35 cellular contexts compared by ENCODE assay signal in genomic region chr2:138184428-138184827, GRCh38.
"Had no signal": no experiment of that assay in that cellular context is flagged by ENCODE, and none has a peak within 500 bp of the region (broad histone marks: within the 10 kb centered on the region; RNA-seq: fewer than 3 reads in every experiment).

No MANE protein-coding gene starts in this region.

- H3K9me3 ChIP-seq: MG63 had no signal

- H3K27ac ChIP-seq: KMS-11 had no signal

- H3K27me3 ChIP-seq: MG63 had no signal

- H3K4me2 ChIP-seq: KMS-11 had no signal

- DNase-seq: Karpas-422, Kasumi-1, MG63, MM.1S, MV-4-11, NCI-H1048, NCI-H1092, NCI-H1092 treated with DMSO at 0.1 percent for 48 hours, NCI-H1105, NCI-H1105 treated with DMSO at 0.1 percent for 48 hours, NCI-H1417, NCI-H1417 treated with DMSO at 0.1 percent for 48 hours, NCI-H1436, NCI-H1436 treated with DMSO at 0.1 percent for 48 hours, NCI-H146, NCI-H1694, NCI-H1694 treated with DMSO at 0.1 percent for 48 hours, NCI-H187, NCI-H187 treated with DMSO at 0.1 percent for 48 hours, NCI-H1930, NCI-H2029, NCI-H2029 treated with DMSO at 0.1 percent for 48 hours, NCI-H2081, NCI-H2081 treated with DMSO at 0.1 percent for 48 hours, NCI-H2107, NCI-H2171, NCI-H2171 treated with DMSO at 0.1 percent for 48 hours, NCI-H2227 treated with DMSO at 0.1 percent for 48 hours, NCI-H226, NCI-H345, NCI-H446, NCI-H446 treated with DMSO at 0.1 percent for 48 hours, NCI-H510A, NCI-H510A treated with DMSO at 0.1 percent for 48 hours had no signal

- H3K9ac ChIP-seq: KMS-11 had no signal

- H3K36me3 ChIP-seq: MG63 had no signal

- H3K4me3 ChIP-seq: MG63 had no signal
